In the genomic region with DNA sequence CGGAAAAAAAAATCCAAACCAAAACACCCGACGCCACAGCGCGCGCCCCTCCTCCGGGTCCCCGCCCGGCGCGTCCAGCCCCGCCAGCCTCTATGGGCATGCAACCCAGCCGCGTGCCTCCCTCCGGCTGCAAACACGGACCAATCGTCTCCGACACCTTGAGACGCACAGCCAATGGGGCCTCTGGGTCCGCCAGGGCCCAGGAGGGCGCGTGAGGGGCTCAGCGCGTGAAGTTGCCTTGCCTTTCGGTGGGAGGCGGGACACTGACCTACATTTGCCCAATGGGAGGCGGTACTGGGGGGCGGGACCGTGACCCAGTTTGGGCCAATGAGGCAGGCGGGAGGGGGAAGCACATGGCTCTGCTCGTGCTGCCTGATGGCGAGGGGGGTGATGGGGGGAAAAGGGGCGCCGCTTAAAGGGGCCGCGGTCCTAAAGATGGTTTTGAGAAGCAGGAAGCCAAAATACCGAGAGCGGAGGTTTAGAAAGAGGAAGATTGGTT, we compare ENCODE assay signal across 1 cellular context.
TF ChIP-seq lines count a peak whose summit lies in the region.

No MANE protein-coding gene starts in this region.

TF ChIP-seq in HepG2, 621 proteins besides CTCF, POLR2A, EP300 and RAD21 (continued from another document and continues in another):
- TF ChIP-seq, protein P1, sequence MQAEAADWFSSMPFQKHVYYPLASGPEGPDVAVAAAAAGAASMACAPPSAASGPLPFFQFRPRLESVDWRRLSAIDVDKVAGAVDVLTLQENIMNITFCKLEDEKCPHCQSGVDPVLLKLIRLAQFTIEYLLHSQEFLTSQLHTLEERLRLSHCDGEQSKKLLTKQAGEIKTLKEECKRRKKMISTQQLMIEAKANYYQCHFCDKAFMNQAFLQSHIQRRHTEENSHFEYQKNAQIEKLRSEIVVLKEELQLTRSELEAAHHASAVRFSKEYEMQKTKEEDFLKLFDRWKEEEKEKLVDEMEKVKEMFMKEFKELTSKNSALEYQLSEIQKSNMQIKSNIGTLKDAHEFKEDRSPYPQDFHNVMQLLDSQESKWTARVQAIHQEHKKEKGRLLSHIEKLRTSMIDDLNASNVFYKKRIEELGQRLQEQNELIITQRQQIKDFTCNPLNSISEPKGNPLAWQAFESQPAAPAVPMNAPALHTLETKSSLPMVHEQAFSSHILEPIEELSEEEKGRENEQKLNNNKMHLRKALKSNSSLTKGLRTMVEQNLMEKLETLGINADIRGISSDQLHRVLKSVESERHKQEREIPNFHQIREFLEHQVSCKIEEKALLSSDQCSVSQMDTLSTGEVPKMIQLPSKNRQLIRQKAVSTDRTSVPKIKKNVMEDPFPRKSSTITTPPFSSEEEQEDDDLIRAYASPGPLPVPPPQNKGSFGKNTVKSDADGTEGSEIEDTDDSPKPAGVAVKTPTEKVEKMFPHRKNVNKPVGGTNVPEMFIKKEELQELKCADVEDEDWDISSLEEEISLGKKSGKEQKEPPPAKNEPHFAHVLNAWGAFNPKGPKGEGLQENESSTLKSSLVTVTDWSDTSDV (CRISPR knock-in tag; IDR thresholded peaks at IDR 0.05), result no peak
- TF ChIP-seq GATA4 (IDR thresholded peaks at IDR 0.05; ENCODE audit: borderline replicate concordance, low read depth), result no peak
- TF ChIP-seq ARNT (IDR thresholded peaks at IDR 0.05), result no peak
- TF ChIP-seq, protein P2, sequence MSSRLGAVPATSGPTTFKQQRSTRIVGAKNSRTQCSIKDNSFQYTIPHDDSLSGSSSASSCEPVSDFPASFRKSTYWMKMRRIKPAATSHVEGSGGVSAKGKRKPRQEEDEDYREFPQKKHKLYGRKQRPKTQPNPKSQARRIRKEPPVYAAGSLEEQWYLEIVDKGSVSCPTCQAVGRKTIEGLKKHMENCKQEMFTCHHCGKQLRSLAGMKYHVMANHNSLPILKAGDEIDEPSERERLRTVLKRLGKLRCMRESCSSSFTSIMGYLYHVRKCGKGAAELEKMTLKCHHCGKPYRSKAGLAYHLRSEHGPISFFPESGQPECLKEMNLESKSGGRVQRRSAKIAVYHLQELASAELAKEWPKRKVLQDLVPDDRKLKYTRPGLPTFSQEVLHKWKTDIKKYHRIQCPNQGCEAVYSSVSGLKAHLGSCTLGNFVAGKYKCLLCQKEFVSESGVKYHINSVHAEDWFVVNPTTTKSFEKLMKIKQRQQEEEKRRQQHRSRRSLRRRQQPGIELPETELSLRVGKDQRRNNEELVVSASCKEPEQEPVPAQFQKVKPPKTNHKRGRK (CRISPR knock-in tag; IDR thresholded peaks at IDR 0.05), result no peak
- no peak for TF ChIP-seq SRSF1 (optimal IDR thresholded peaks at IDR 0.05; ENCODE audit: low read depth, low read length)
- TF ChIP-seq CHCHD3 (CRISPR knock-in tag; IDR thresholded peaks at IDR 0.05), result peak; percentile 75; the same call in 1 of the 2 replicates
- TF ChIP-seq, protein P3, sequence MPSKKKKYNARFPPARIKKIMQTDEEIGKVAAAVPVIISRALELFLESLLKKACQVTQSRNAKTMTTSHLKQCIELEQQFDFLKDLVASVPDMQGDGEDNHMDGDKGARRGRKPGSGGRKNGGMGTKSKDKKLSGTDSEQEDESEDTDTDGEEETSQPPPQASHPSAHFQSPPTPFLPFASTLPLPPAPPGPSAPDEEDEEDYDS (CRISPR knock-in tag; IDR thresholded peaks at IDR 0.05), result peak; percentile 80
- TF ChIP-seq REXO4 (CRISPR knock-in tag; IDR thresholded peaks at IDR 0.05; ENCODE audit: borderline replicate concordance), result no peak
- TF ChIP-seq, protein P4, sequence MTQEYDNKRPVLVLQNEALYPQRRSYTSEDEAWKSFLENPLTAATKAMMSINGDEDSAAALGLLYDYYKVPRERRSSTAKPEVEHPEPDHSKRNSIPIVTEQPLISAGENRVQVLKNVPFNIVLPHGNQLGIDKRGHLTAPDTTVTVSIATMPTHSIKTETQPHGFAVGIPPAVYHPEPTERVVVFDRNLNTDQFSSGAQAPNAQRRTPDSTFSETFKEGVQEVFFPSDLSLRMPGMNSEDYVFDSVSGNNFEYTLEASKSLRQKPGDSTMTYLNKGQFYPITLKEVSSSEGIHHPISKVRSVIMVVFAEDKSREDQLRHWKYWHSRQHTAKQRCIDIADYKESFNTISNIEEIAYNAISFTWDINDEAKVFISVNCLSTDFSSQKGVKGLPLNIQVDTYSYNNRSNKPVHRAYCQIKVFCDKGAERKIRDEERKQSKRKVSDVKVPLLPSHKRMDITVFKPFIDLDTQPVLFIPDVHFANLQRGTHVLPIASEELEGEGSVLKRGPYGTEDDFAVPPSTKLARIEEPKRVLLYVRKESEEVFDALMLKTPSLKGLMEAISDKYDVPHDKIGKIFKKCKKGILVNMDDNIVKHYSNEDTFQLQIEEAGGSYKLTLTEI (CRISPR knock-in tag; conservative IDR thresholded peaks at IDR 0.05), result no peak
- peak; percentile 90; the same call in 1 of the 2 replicates for TF ChIP-seq CCDC6 (CRISPR knock-in tag; IDR thresholded peaks at IDR 0.05)
- TF ChIP-seq CCAR2 (optimal IDR thresholded peaks at IDR 0.05; ENCODE audit: low read depth, low read length), result no peak
- no peak for TF ChIP-seq ISX (CRISPR knock-in tag; conservative IDR thresholded peaks at IDR 0.05)
- TF ChIP-seq PHB2 (IDR thresholded peaks at IDR 0.05; ENCODE audit: partially characterized antibody), result no peak
- TF ChIP-seq, protein P5, sequence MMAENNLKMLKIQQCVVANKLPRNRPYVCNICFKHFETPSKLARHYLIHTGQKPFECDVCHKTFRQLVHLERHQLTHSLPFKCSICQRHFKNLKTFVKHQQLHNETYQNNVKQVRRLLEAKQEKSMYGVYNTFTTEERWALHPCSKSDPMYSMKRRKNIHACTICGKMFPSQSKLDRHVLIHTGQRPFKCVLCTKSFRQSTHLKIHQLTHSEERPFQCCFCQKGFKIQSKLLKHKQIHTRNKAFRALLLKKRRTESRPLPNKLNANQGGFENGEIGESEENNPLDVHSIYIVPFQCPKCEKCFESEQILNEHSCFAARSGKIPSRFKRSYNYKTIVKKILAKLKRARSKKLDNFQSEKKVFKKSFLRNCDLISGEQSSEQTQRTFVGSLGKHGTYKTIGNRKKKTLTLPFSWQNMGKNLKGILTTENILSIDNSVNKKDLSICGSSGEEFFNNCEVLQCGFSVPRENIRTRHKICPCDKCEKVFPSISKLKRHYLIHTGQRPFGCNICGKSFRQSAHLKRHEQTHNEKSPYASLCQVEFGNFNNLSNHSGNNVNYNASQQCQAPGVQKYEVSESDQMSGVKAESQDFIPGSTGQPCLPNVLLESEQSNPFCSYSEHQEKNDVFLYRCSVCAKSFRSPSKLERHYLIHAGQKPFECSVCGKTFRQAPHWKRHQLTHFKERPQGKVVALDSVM (CRISPR knock-in tag; IDR thresholded peaks at IDR 0.05), result peak; percentile 68; the same call in 1 of the 2 replicates
- TF ChIP-seq ZNF850 (CRISPR knock-in tag; conservative IDR thresholded peaks at IDR 0.05), result 0 out of 2 replicates have a peak, but pooled peaks have one; percentile 51
- TF ChIP-seq ZNF766 (CRISPR knock-in tag; IDR thresholded peaks at IDR 0.05; ENCODE audit: borderline replicate concordance), result no peak
- peak; percentile 47; the same call in 1 of the 2 replicates for TF ChIP-seq IRX3 (CRISPR knock-in tag; IDR thresholded peaks at IDR 0.05; ENCODE audit: borderline replicate concordance, low read depth)
- TF ChIP-seq, protein P6, sequence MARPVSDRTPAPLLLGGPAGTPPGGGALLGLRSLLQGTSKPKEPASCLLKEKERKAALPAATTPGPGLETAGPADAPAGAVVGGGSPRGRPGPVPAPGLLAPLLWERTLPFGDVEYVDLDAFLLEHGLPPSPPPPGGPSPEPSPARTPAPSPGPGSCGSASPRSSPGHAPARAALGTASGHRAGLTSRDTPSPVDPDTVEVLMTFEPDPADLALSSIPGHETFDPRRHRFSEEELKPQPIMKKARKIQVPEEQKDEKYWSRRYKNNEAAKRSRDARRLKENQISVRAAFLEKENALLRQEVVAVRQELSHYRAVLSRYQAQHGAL (CRISPR knock-in tag; IDR thresholded peaks at IDR 0.05; ENCODE audit: not compliant biosample characterization), result no peak
- TF ChIP-seq ZFP36L2 (CRISPR knock-in tag; IDR thresholded peaks at IDR 0.05), result no peak
- no peak for TF ChIP-seq MLLT10 (CRISPR knock-in tag; IDR thresholded peaks at IDR 0.05)
- TF ChIP-seq, protein P7, sequence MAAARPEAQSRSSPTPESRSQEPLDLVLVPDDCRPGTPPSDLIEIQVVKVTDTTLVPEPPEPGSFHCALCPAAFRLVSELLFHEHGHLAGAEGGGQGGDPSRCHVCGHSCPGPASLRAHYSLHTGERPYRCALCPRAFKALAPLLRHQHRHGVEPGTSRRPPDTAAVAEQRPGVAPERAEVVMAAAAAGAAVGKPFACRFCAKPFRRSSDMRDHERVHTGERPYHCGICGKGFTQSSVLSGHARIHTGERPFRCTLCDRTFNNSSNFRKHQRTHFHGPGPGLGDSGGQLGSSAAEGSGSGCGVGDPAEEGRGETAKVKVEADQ (CRISPR knock-in tag; IDR thresholded peaks at IDR 0.05; ENCODE audit: borderline replicate concordance), result peak; percentile 39; the same call in 1 of the 2 replicates
- TF ChIP-seq, protein P8, sequence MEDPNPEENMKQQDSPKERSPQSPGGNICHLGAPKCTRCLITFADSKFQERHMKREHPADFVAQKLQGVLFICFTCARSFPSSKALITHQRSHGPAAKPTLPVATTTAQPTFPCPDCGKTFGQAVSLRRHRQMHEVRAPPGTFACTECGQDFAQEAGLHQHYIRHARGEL (CRISPR knock-in tag; IDR thresholded peaks at IDR 0.05), result no peak; the same call in 1 of the 2 replicates
- TF ChIP-seq SALL2 (CRISPR knock-in tag; IDR thresholded peaks at IDR 0.05), result no peak
- TF ChIP-seq SNAI1 (CRISPR knock-in tag; IDR thresholded peaks at IDR 0.05; ENCODE audit: borderline replicate concordance), result peak; percentile 92; the same call in 1 of the 2 replicates
- TF ChIP-seq BORCS8-MEF2B (CRISPR knock-in tag; IDR thresholded peaks at IDR 0.05), result peak; percentile 77
- TF ChIP-seq ZBTB20 (CRISPR knock-in tag; IDR thresholded peaks at IDR 0.05; ENCODE audit: borderline replicate concordance, low read depth), result peak; percentile 86; the same call in 1 of the 2 replicates
- TF ChIP-seq ZSCAN31 (CRISPR knock-in tag; IDR thresholded peaks at IDR 0.05; ENCODE audit: low read depth), result peak; percentile 84
- peak; percentile 46; the same call in 1 of the 2 replicates for TF ChIP-seq PHF20 (CRISPR knock-in tag; IDR thresholded peaks at IDR 0.05)
- no peak for TF ChIP-seq TMF1 (CRISPR knock-in tag; IDR thresholded peaks at IDR 0.05; ENCODE audit: low read depth)
- TF ChIP-seq, protein P9, sequence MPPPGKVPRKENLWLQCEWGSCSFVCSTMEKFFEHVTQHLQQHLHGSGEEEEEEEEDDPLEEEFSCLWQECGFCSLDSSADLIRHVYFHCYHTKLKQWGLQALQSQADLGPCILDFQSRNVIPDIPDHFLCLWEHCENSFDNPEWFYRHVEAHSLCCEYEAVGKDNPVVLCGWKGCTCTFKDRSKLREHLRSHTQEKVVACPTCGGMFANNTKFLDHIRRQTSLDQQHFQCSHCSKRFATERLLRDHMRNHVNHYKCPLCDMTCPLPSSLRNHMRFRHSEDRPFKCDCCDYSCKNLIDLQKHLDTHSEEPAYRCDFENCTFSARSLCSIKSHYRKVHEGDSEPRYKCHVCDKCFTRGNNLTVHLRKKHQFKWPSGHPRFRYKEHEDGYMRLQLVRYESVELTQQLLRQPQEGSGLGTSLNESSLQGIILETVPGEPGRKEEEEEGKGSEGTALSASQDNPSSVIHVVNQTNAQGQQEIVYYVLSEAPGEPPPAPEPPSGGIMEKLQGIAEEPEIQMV (CRISPR knock-in tag; IDR thresholded peaks at IDR 0.05; ENCODE audit: low read depth), result peak; percentile 84; the same call in 1 of the 2 replicates
- peak; percentile 79; the same call in 1 of the 2 replicates for TF ChIP-seq ZNF546 (CRISPR knock-in tag; conservative IDR thresholded peaks at IDR 0.05)
- peak; percentile 94 for TF ChIP-seq ZNF563 (CRISPR knock-in tag; IDR thresholded peaks at IDR 0.05)
- TF ChIP-seq, protein P10, sequence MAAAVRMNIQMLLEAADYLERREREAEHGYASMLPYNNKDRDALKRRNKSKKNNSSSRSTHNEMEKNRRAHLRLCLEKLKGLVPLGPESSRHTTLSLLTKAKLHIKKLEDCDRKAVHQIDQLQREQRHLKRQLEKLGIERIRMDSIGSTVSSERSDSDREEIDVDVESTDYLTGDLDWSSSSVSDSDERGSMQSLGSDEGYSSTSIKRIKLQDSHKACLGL (CRISPR knock-in tag; IDR thresholded peaks at IDR 0.05), result peak; percentile 75; the same call in 1 of the 2 replicates
- TF ChIP-seq ZNF460 (CRISPR knock-in tag; IDR thresholded peaks at IDR 0.05; ENCODE audit: borderline replicate concordance), result no peak
- TF ChIP-seq SMC3 (IDR thresholded peaks at IDR 0.05; ENCODE audit: low read length), result no peak
- peak; percentile 64 for TF ChIP-seq ZNF792 (CRISPR knock-in tag; IDR thresholded peaks at IDR 0.05)
- TF ChIP-seq ATM (IDR thresholded peaks at IDR 0.05; ENCODE audit: borderline replicate concordance), result no peak
- TF ChIP-seq, protein P11, sequence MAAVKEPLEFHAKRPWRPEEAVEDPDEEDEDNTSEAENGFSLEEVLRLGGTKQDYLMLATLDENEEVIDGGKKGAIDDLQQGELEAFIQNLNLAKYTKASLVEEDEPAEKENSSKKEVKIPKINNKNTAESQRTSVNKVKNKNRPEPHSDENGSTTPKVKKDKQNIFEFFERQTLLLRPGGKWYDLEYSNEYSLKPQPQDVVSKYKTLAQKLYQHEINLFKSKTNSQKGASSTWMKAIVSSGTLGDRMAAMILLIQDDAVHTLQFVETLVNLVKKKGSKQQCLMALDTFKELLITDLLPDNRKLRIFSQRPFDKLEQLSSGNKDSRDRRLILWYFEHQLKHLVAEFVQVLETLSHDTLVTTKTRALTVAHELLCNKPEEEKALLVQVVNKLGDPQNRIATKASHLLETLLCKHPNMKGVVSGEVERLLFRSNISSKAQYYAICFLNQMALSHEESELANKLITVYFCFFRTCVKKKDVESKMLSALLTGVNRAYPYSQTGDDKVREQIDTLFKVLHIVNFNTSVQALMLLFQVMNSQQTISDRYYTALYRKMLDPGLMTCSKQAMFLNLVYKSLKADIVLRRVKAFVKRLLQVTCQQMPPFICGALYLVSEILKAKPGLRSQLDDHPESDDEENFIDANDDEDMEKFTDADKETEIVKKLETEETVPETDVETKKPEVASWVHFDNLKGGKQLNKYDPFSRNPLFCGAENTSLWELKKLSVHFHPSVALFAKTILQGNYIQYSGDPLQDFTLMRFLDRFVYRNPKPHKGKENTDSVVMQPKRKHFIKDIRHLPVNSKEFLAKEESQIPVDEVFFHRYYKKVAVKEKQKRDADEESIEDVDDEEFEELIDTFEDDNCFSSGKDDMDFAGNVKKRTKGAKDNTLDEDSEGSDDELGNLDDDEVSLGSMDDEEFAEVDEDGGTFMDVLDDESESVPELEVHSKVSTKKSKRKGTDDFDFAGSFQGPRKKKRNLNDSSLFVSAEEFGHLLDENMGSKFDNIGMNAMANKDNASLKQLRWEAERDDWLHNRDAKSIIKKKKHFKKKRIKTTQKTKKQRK (IDR thresholded peaks at IDR 0.05; ENCODE audit: low read length), result no peak
- TF ChIP-seq SNAPC2 (CRISPR knock-in tag; IDR thresholded peaks at IDR 0.05), result peak; percentile 89
- peak; percentile 31; the same call in 1 of the 2 replicates for TF ChIP-seq RARA (CRISPR knock-in tag; IDR thresholded peaks at IDR 0.05)
- no peak for TF ChIP-seq ZNF33A (CRISPR knock-in tag; IDR thresholded peaks at IDR 0.05; ENCODE audit: borderline replicate concordance)
- TF ChIP-seq KDM5B (CRISPR knock-in tag; IDR thresholded peaks at IDR 0.05; ENCODE audit: borderline replicate concordance), result peak; percentile 92; the same call in 1 of the 2 replicates
- TF ChIP-seq SCMH1 (CRISPR knock-in tag; IDR thresholded peaks at IDR 0.05; ENCODE audit: borderline replicate concordance), result no peak
- no peak for TF ChIP-seq DNMT1 (CRISPR knock-in tag; IDR thresholded peaks at IDR 0.05)
- TF ChIP-seq YEATS4 (CRISPR knock-in tag; IDR thresholded peaks at IDR 0.05; ENCODE audit: borderline replicate concordance), result 0 out of 2 replicates have a peak, but pooled peaks have one; percentile 19
- TF ChIP-seq RCOR2 (CRISPR knock-in tag; IDR thresholded peaks at IDR 0.05), result no peak
- peak; percentile 87 for TF ChIP-seq ZNF138 (CRISPR knock-in tag; IDR thresholded peaks at IDR 0.05; ENCODE audit: low read depth)
